ENCODE assay signal across 9 cellular contexts in genomic region chrX:56800801-56801200, GRCh38.
DNase-seq lines count a peak whose midpoint lies in the region; ATAC-seq lines count a peak whose summit lies in the region.
"Had no signal": no experiment of that assay in that cellular context is flagged by ENCODE, and none has a peak within 500 bp of the region (broad histone marks: within the 10 kb centered on the region; RNA-seq: fewer than 3 reads in every experiment).

No MANE protein-coding gene starts in this region.

- DNase-seq in Kasumi-1 (lab: John Stamatoyannopoulos, UW) (peak; percentile 26 to 42), NCI-H345 (lab: John Stamatoyannopoulos, UW) (no peak), ACHN (no peak), NCI-H146 treated with DMSO at 0.1 percent for 48 hours (lab: John Stamatoyannopoulos, UW; ENCODE audit: unreplicated experiment) (no peak)
- DNase-seq in activated naive CD8-positive, alpha-beta T cell treated with anti-CD3 and anti-CD28 coated beads, Interleukin-2, amount 10 ng/mL, durations not matched to agents 7 days and 5 days: no peak

- H3K36me3 ChIP-seq in BLaER1 treated with 17β-estradiol and CSF1 and Interleukin-3, amounts not matched to agents 10 nM and 100 nM: peaks cover 0 to 16% (median 0%) of the 10 kb centered on the region in 11 experiments; a peak in 2 of 22 replicates

- peaks cover 41% of the 10 kb centered on the region for H3K4me1 Mint-ChIP-seq in activated naive CD8-positive, alpha-beta T cell treated with anti-CD3 and anti-CD28 coated beads, Interleukin-2, amount 10 ng/mL, durations not matched to agents 7 days and 5 days
- peaks cover 44% of the 10 kb centered on the region for H3K4me1 Mint-ChIP-seq in stimulated activated naive CD8-positive, alpha-beta T cell treated with anti-CD3 and anti-CD28 coated beads, Interleukin-15, Interleukin-2, amounts not matched to agents 100 ng/mL and 50 ng/mL, for 24 hours (ENCODE audit: low read depth)

- H3K27ac ChIP-seq in BLaER1 treated with 17β-estradiol and CSF1 and Interleukin-3, amounts not matched to agents 10 nM and 100 nM: peak overlapping the region in 8 of 11 experiments; percentile 9 to 40 (median 28); a peak in 7 of 22 replicates

- peak overlapping the region; percentile 94 for H3K27ac Mint-ChIP-seq in activated naive CD8-positive, alpha-beta T cell treated with anti-CD3 and anti-CD28 coated beads, Interleukin-2, amount 10 ng/mL, durations not matched to agents 7 days and 5 days
- H3K27ac Mint-ChIP-seq in stimulated activated naive CD8-positive, alpha-beta T cell treated with anti-CD3 and anti-CD28 coated beads, Interleukin-15, Interleukin-2, amounts not matched to agents 100 ng/mL and 50 ng/mL, for 24 hours: peak overlapping the region; percentile 88

- no peak overlapping the region for H3K4me3 ChIP-seq in BLaER1 treated with 17β-estradiol and CSF1 and Interleukin-3, amounts not matched to agents 10 nM and 100 nM
- H3K4me3 ChIP-seq: lung had no signal

- H3K4me1 ChIP-seq in BLaER1 treated with 17β-estradiol and CSF1 and Interleukin-3, amounts not matched to agents 10 nM and 100 nM: peaks cover 34 to 74% (median 52%) of the 10 kb centered on the region in 10 experiments

- in situ Hi-C loops in ACHN (cut with HindIII; ENCODE audit: low pct_ligation_motif_present, low pct_unique_long_range_greater_than_20kb, low sequenced_read_pairs): no loop called here

- no peaks in the 10 kb centered on the region for H3K9me3 ChIP-seq in BLaER1 treated with 17β-estradiol and CSF1 and Interleukin-3, amounts not matched to agents 10 nM and 100 nM (replicated peaks in 1 of 11)

- peak overlapping the region; percentile 41 to 71 (median 60) for H3K4me2 ChIP-seq in BLaER1 treated with 17β-estradiol and CSF1 and Interleukin-3, amounts not matched to agents 10 nM and 100 nM

- POLR2A ChIA-PET in activated naive CD8-positive, alpha-beta T cell treated with anti-CD3 and anti-CD28 coated beads, Interleukin-2, amount 10 ng/mL, durations not matched to agents 7 days and 5 days (lab: Charles Lee): no interaction called here

- no peaks in the 10 kb centered on the region for H3K9me3 Mint-ChIP-seq in activated naive CD8-positive, alpha-beta T cell treated with anti-CD3 and anti-CD28 coated beads, Interleukin-2, amount 10 ng/mL, durations not matched to agents 7 days and 5 days
- no peaks in the 10 kb centered on the region for H3K9me3 Mint-ChIP-seq in stimulated activated naive CD8-positive, alpha-beta T cell treated with anti-CD3 and anti-CD28 coated beads, Interleukin-15, Interleukin-2, amounts not matched to agents 100 ng/mL and 50 ng/mL, for 24 hours

- H3K4me3 Mint-ChIP-seq in activated naive CD8-positive, alpha-beta T cell treated with anti-CD3 and anti-CD28 coated beads, Interleukin-2, amount 10 ng/mL, durations not matched to agents 7 days and 5 days: peak overlapping the region; percentile 75
- peak overlapping the region; percentile 30 for H3K4me3 Mint-ChIP-seq in stimulated activated naive CD8-positive, alpha-beta T cell treated with anti-CD3 and anti-CD28 coated beads, Interleukin-15, Interleukin-2, amounts not matched to agents 100 ng/mL and 50 ng/mL, for 24 hours

- H3K9ac ChIP-seq in BLaER1 treated with 17β-estradiol and CSF1 and Interleukin-3, amounts not matched to agents 10 nM and 100 nM: peak overlapping the region in 6 of 11 experiments; percentile 3 to 34 (median 22); a peak in 5 of 22 replicates

- H4K20me1 ChIP-seq in BLaER1 treated with 17β-estradiol and CSF1 and Interleukin-3, amounts not matched to agents 10 nM and 100 nM: peaks cover 0 to 12% (median 0%) of the 10 kb centered on the region in 11 experiments; a peak in 5 of 22 replicates

- peaks cover 8% of the 10 kb centered on the region for H3K36me3 Mint-ChIP-seq in activated naive CD8-positive, alpha-beta T cell treated with anti-CD3 and anti-CD28 coated beads, Interleukin-2, amount 10 ng/mL, durations not matched to agents 7 days and 5 days
- H3K36me3 Mint-ChIP-seq in stimulated activated naive CD8-positive, alpha-beta T cell treated with anti-CD3 and anti-CD28 coated beads, Interleukin-15, Interleukin-2, amounts not matched to agents 100 ng/mL and 50 ng/mL, for 24 hours (ENCODE audit: low read depth): peaks cover 15% of the 10 kb centered on the region

- H3K27me3 Mint-ChIP-seq in activated naive CD8-positive, alpha-beta T cell treated with anti-CD3 and anti-CD28 coated beads, Interleukin-2, amount 10 ng/mL, durations not matched to agents 7 days and 5 days: no peaks in the 10 kb centered on the region
- no peaks in the 10 kb centered on the region for H3K27me3 Mint-ChIP-seq in stimulated activated naive CD8-positive, alpha-beta T cell treated with anti-CD3 and anti-CD28 coated beads, Interleukin-15, Interleukin-2, amounts not matched to agents 100 ng/mL and 50 ng/mL, for 24 hours

- peak; percentile 83 for ATAC-seq in GM21360 (IDR thresholded peaks at IDR 0.05; ENCODE audit: unreplicated experiment)
- ATAC-seq in activated naive CD8-positive, alpha-beta T cell treated with anti-CD3 and anti-CD28 coated beads, Interleukin-2, amount 10 ng/mL, durations not matched to agents 7 days and 5 days (ENCODE audit: low read depth): peak; percentile 92

- peaks cover 0 to 16% (median 7%) of the 10 kb centered on the region in 11 experiments; a peak in 13 of 22 replicates for H3K27me3 ChIP-seq in BLaER1 treated with 17β-estradiol and CSF1 and Interleukin-3, amounts not matched to agents 10 nM and 100 nM

Comparison
In these comparisons a context has a peak if more than half of its experiments do, and no peak if none do; other contexts are left out.
1. DNase-seq: peak in Kasumi-1 (2 of 2); none in activated naive CD8-positive, alpha-beta T cell treated with anti-CD3 and anti-CD28 coated beads, Interleukin-2, amount 10 ng/mL, durations not matched to agents 7 days and 5 days (single experiment), NCI-H345 (single experiment), ACHN (single experiment) and NCI-H146 treated with DMSO at 0.1 percent for 48 hours (single experiment).